In the genomic region with DNA sequence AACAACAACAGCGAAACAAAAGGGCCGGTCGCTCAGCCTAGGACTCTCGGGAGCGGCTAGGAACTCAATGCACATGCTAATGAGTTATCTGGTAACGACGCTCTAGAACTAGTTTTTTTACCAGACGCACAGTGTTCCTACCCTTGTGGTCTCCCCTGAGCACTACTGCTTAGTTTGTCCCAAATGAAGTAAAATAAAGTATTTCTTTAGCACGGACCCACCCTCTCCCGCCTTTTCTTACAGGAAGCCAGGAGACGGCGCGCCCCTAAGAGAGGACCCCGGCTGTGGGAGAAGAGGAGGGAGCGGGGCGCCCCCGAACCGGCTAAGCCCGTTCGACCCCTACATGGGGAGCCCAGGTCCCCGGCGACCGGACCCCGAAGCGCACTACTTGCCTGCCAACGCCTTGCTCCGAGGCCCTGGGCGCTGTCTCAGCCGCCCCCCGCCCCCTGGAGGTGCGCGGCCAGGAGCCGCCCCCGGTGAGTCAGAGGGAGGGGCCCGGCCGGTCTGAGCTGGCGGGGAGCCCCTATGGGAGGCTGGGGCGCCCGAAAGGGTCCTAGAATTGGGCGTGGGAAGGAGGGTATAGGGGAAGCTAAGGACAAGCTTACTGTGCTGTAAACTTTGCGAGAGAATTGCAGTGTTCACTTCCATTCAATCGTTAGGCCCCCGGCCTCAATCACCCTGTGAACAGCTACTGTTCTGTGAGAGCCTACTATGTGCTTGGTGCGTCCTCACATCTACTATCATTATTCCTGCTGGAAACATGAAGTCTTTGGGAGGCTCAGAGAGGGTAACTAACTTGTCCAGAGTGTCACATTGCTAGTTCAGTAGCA, we compare ENCODE assay signal across 9 cellular contexts. TPM values are rescaled to one million over a fixed set of nuclear protein-coding genes. Genes with fewer than 3 reads are reported as not detected.
DNase-seq lines count a peak whose midpoint lies in the region; ATAC-seq, FAIRE-seq and TF ChIP-seq lines count a peak whose summit lies in the region.
"Had no signal": no experiment of that assay in that cellular context is flagged by ENCODE, and none has a peak within 500 bp of the region (broad histone marks: within the 10 kb centered on the region; RNA-seq: fewer than 3 reads in every experiment).

No MANE protein-coding gene starts in this region.

- H3K4me3 ChIP-seq in H1 (ENCODE audit: extremely low read depth in 1 of 4, insufficient read depth in 2 of 4, low read depth in 3 of 4, low read length in 4 of 4) (peak overlapping the region; percentile 72 to 85 (median 74)), mucosa of stomach (ENCODE audit: low read length) (peak overlapping the region; percentile 16)

- H3K79me2 ChIP-seq in H1 (ENCODE audit: control insufficient read depth in 1 of 2, insufficient read depth in 2 of 2, low read length in 2 of 2): no peaks in the 10 kb centered on the region

- peak overlapping the region; percentile 9 for H3K56ac ChIP-seq in H1 (replicated peaks; ENCODE audit: insufficient read length, low read depth, low read length)

- WGBS in H1 (ENCODE audit: extremely low coverage in 1 of 2, insufficient coverage in 1 of 2, insufficient read length in 1 of 2, insufficient replicate concordance in 2 of 2, low coverage in 1 of 2, low lambda C conversion rate in 2 of 2, missing lambda C conversion rate in 1 of 2), 2 experiments: 7% methylated on average over 24 of the region's 44 CpGs; no CpG with 5 or more reads in 1 of the 2 experiments

- no peak for FAIRE-seq in H1 (lab: Jason Lieb, UNC)

- H2BK15ac ChIP-seq in H1 (ENCODE audit: low read length): peak overlapping the region; percentile 61; the same call in 1 of the 2 replicates

- peak overlapping the region; percentile 93 for H3K4me3 Mint-ChIP-seq in WTC11

- H3K9me3 ChIP-seq in H1 (ENCODE audit: insufficient read depth in 2 of 2, low read depth in 1 of 2, low read length in 1 of 2) (no peaks in the 10 kb centered on the region), mucosa of stomach (ENCODE audit: control insufficient read depth, low read length) (no peaks in the 10 kb centered on the region)

- no peak for TF ChIP-seq POLR2A in H1 (IDR thresholded peaks at IDR 0.05; ENCODE audit: control extremely low read depth in 1 of 2, low read depth in 2 of 2, low read length in 2 of 2)

- DNase-seq in EL (peak; percentile 58), WTC11 (ENCODE audit: low spot score) (peak; percentile 58), H1 (ENCODE audit: low read depth in 1 of 2, low spot score in 2 of 2) (peak in 1 of 2 experiments; percentile 71), ureter (ENCODE audit: low spot score) (peak; percentile 76), NCI-H345 (lab: John Stamatoyannopoulos, UW) (no peak), NCI-H1092 treated with DMSO at 0.1 percent for 48 hours (lab: John Stamatoyannopoulos, UW) (no peak), NCI-H2107 (lab: John Stamatoyannopoulos, UW) (no peak)

- TF ChIP-seq RAD21 in H1 (IDR thresholded peaks at IDR 0.05 in 1 of 2, conservative IDR thresholded peaks at IDR 0.05 in 1 of 2; ENCODE audit: low read depth in 2 of 2, low read length in 2 of 2): no peak

- H3K36me3 Mint-ChIP-seq in WTC11: no peaks in the 10 kb centered on the region

- peak overlapping the region; percentile 67 to 86 for H3K4me2 ChIP-seq in H1 (ENCODE audit: insufficient read depth in 1 of 2, low read depth in 2 of 2, low read length in 2 of 2)

- H2BK5ac ChIP-seq in H1 (ENCODE audit: low read depth, low read length): peak overlapping the region; percentile 35; the same call in 1 of the 2 replicates

- peaks cover 5% of the 10 kb centered on the region for H3K79me1 ChIP-seq in H1 (ENCODE audit: low read depth, low read length)

- CTCF ChIA-PET in WTC11 (lab: Charles Lee) (interaction anchor here (0.6 to 2.5 kb wide), 8 partner anchors 22 to 138 kb away, joined by 3 to 17 read pairs (median 4); partner anchors contain the start of gene MAT2A), H1 (lab: Charles Lee; ENCODE audit: partially characterized antibody) (interaction anchor here (0.6 to 1.8 kb wide), 14 partner anchors 10 to 189 kb away, joined by 3 to 11 read pairs (median 4); partner anchors contain the start of genes MAT2A and TMEM150A)

- H3K14ac ChIP-seq in H1 (ENCODE audit: insufficient read length): no peak overlapping the region

- H3K27me3 ChIP-seq in H1 (replicated peaks in 1 of 4; ENCODE audit: control insufficient read depth in 3 of 4, extremely low read depth in 1 of 4, insufficient read depth in 3 of 4, low read length in 3 of 4): peaks cover 0 to 3% (median 1%) of the 10 kb centered on the region in 4 experiments; a peak in 1 of 7 replicates
- no peaks in the 10 kb centered on the region for H3K27me3 ChIP-seq in mucosa of stomach (ENCODE audit: control insufficient read depth, insufficient read depth, low read length)

- TF ChIP-seq CTCF in WTC11 (IDR thresholded peaks at IDR 0.05): no peak
- peak in 1 of 3 experiments; percentile 11; a peak in 1 of 4 replicates for TF ChIP-seq CTCF in H1 (IDR thresholded peaks at IDR 0.05; ENCODE audit: control extremely low read depth in 1 of 3, insufficient read depth in 1 of 3, low read depth in 1 of 3, low read length in 3 of 3)

- H3K4me1 ChIP-seq in H1 (replicated peaks in 1 of 4; ENCODE audit: control insufficient read depth in 3 of 4, insufficient read depth in 4 of 4, low read length in 3 of 4) (peaks cover 5 to 24% (median 18%) of the 10 kb centered on the region in 4 experiments), mucosa of stomach (ENCODE audit: control insufficient read depth, insufficient read depth, low read length) (peaks cover 46% of the 10 kb centered on the region)

- H3K23ac ChIP-seq in H1 (ENCODE audit: insufficient read length): peak overlapping the region; percentile 71

- peak overlapping the region; percentile 1 to 76 (median 46) for H3K9ac ChIP-seq in H1 (replicated peaks in 1 of 4; ENCODE audit: extremely low read depth in 1 of 4, low read depth in 3 of 4, low read length in 3 of 4)
- H3K9ac ChIP-seq in mucosa of stomach (ENCODE audit: low read length): peak overlapping the region; percentile 85
- H3K9ac ChIP-seq: KMS-11 had no signal

- H2AFZ ChIP-seq in H1 (ENCODE audit: low read length): peak overlapping the region; percentile 77; the same call in 1 of the 2 replicates

- no peak overlapping the region for H2AK5ac ChIP-seq in H1 (ENCODE audit: low read depth, low read length)

- POLR2A ChIA-PET in WTC11 (lab: Charles Lee) (interaction anchor here (0.7 to 3.4 kb wide), 5 partner anchors 16 to 132 kb away, joined by 3 to 36 read pairs (median 3); partner anchors contain the start of gene MAT2A), H1 (lab: Charles Lee; ENCODE audit: partially characterized antibody) (interaction anchor here (0.6 to 55.3 kb wide), 15 partner anchors 8 to 202 kb away, joined by 3 to 1889 read pairs (median 4); partner anchors contain the start of genes ELMOD3, GGCX, MAT2A and RETSAT)

- H3K23me2 ChIP-seq in H1 (ENCODE audit: low read depth, low read length): peaks cover 8% of the 10 kb centered on the region; the same call in 1 of the 2 replicates

- H3K36me3 ChIP-seq in H1 (ENCODE audit: control insufficient read depth in 2 of 4, insufficient read depth in 4 of 4, low read length in 3 of 4): no peaks in the 10 kb centered on the region
- no peaks in the 10 kb centered on the region for H3K36me3 ChIP-seq in mucosa of stomach (ENCODE audit: control insufficient read depth, insufficient read depth, low read length)

- ATAC-seq in WTC11: peak; percentile 36

- peak overlapping the region; percentile 96 for H2BK12ac ChIP-seq in H1 (ENCODE audit: low read depth, low read length)

- no peaks in the 10 kb centered on the region for H3K27me3 Mint-ChIP-seq in WTC11 (ENCODE audit: low read depth)

- peak overlapping the region; percentile 92 for H3K27ac Mint-ChIP-seq in WTC11

- no peak overlapping the region for H3K4ac ChIP-seq in H1 (replicated peaks; ENCODE audit: insufficient read length, low read depth, low read length)

- H2BK120ac ChIP-seq in H1 (replicated peaks; ENCODE audit: low read depth, low read length): peak overlapping the region; percentile 69

- H3K4me1 Mint-ChIP-seq in WTC11: peaks cover 43% of the 10 kb centered on the region

- H3K27ac ChIP-seq in H1 (ENCODE audit: low read depth, low read length): no peak overlapping the region

- H3K9me3 Mint-ChIP-seq in WTC11: no peaks in the 10 kb centered on the region

- peak overlapping the region; percentile 53 for H4K5ac ChIP-seq in H1 (ENCODE audit: insufficient read length, low read depth, low read length)

- no peaks in the 10 kb centered on the region for H4K20me1 ChIP-seq in H1 (replicated peaks in 1 of 2; ENCODE audit: control insufficient read depth in 1 of 2, insufficient read depth in 2 of 2, low read length in 2 of 2)

- 0 out of 2 replicates have a peak overlapping the region, but pooled peaks have one; percentile 48 for H2BK20ac ChIP-seq in H1 (ENCODE audit: low read length)

- H4K8ac ChIP-seq in H1 (ENCODE audit: extremely low read depth, insufficient read depth, low read length): peak overlapping the region; percentile 95; the same call in 1 of the 2 replicates

- H3K18ac ChIP-seq in H1 (ENCODE audit: extremely low read depth, low read length): peak overlapping the region; percentile 71

- peak overlapping the region; percentile 83 for H4K91ac ChIP-seq in H1 (replicated peaks; ENCODE audit: insufficient read length, low read length)

- TF ChIP-seq EP300 in H1 (IDR thresholded peaks at IDR 0.05; ENCODE audit: borderline replicate concordance in 1 of 2, low read depth in 2 of 2, low read length in 2 of 2): no peak

RNA-seq across cellular contexts. Expression of gene CAPG, which starts 3.6 kb away (rescaled TPM):
- total RNA-seq in WTC11 (2021) (117 to 139 TPM (median 131 TPM) in 3 replicates), ureter (298 TPM)
- 78.6 and 80.5 TPM in 2 replicates for total RNA-seq in H1 (2021; fragmentation: NEBNext Ultra II Directional; extraction: Animal tissue kit (Norgen Biotek cat#: 25700))
- polyA plus RNA-seq in H1 (2011; rRNA removed): 89.0 and 114 TPM in 2 replicates
- 123 TPM for polyA plus RNA-seq in H1 (2011; cell fraction: cytosol; rRNA removed)
- polyA plus RNA-seq in H1 (2011; cell fraction: nucleus; rRNA removed): 114 TPM
- 83.9 to 123 TPM (median 109 TPM) in 4 replicates for polyA plus RNA-seq in H1 (2012, experiment 1 of 2)
- 62.0 TPM for polyA plus RNA-seq in H1 (2012, experiment 2 of 2)
- polyA plus RNA-seq in H1 (2013, experiment 1 of 2): 119 TPM
- polyA plus RNA-seq in H1 (2013, experiment 2 of 2): 114 TPM
- 37.3 and 60.0 TPM in 2 replicates for polyA minus RNA-seq in H1 (2011; rRNA and poly(A)+ RNA removed)
- 34.6 TPM for polyA minus RNA-seq in H1 (2011; cell fraction: cytosol; rRNA and poly(A)+ RNA removed)
- polyA minus RNA-seq in H1 (2011; cell fraction: nucleus; rRNA and poly(A)+ RNA removed): 30.6 TPM

RNA-seq across cellular contexts. Expression of gene SH2D6, which starts 4.7 kb away (rescaled TPM):
- total RNA-seq in WTC11 (2021) (0.50 to 1.2 TPM (median 0.94 TPM) in 3 replicates), ureter (0.75 TPM)
- total RNA-seq in H1 (2021; fragmentation: NEBNext Ultra II Directional; extraction: Animal tissue kit (Norgen Biotek cat#: 25700)): 1.3 TPM in 1 of 2 replicates, not detected in the other
- 0.17 and 0.42 TPM in 2 replicates for polyA plus RNA-seq in H1 (2011; rRNA removed)
- polyA plus RNA-seq in H1 (2011; cell fraction: cytosol; rRNA removed): 0.28 TPM
- 1.4 TPM for polyA plus RNA-seq in H1 (2011; cell fraction: nucleus; rRNA removed)
- polyA plus RNA-seq in H1 (2012, experiment 1 of 2): 0.50 to 1.1 TPM (median 0.70 TPM) in 4 replicates
- not detected for polyA plus RNA-seq in H1 (2012, experiment 2 of 2)
- 0.16 TPM for polyA plus RNA-seq in H1 (2013, experiment 1 of 2)
- 0.28 TPM for polyA plus RNA-seq in H1 (2013, experiment 2 of 2)
- 0.47 TPM in 1 of 2 replicates, not detected in the other for polyA minus RNA-seq in H1 (2011; rRNA and poly(A)+ RNA removed)
- not detected for polyA minus RNA-seq in H1 (2011; cell fraction: cytosol; rRNA and poly(A)+ RNA removed)
- 0.90 TPM for polyA minus RNA-seq in H1 (2011; cell fraction: nucleus; rRNA and poly(A)+ RNA removed)

RNA-seq across cellular contexts. Expression of gene ELMOD3, which starts 59.2 kb away (rescaled TPM):
- total RNA-seq in WTC11 (2021) (9.7 to 10.8 TPM (median 10.6 TPM) in 3 replicates), ureter (23.3 TPM)
- 6.9 and 10.2 TPM in 2 replicates for total RNA-seq in H1 (2021; fragmentation: NEBNext Ultra II Directional; extraction: Animal tissue kit (Norgen Biotek cat#: 25700))
- 8.5 and 9.3 TPM in 2 replicates for polyA plus RNA-seq in H1 (2011; rRNA removed)
- 12.4 TPM for polyA plus RNA-seq in H1 (2011; cell fraction: cytosol; rRNA removed)
- 29.5 TPM for polyA plus RNA-seq in H1 (2011; cell fraction: nucleus; rRNA removed)
- polyA plus RNA-seq in H1 (2012, experiment 1 of 2): 7.9 to 10.0 TPM (median 8.7 TPM) in 4 replicates
- polyA plus RNA-seq in H1 (2012, experiment 2 of 2): 6.2 TPM
- polyA plus RNA-seq in H1 (2013, experiment 1 of 2): 6.1 TPM
- polyA plus RNA-seq in H1 (2013, experiment 2 of 2): 5.4 TPM
- 17.1 and 19.0 TPM in 2 replicates for polyA minus RNA-seq in H1 (2011; rRNA and poly(A)+ RNA removed)
- 3.7 TPM for polyA minus RNA-seq in H1 (2011; cell fraction: cytosol; rRNA and poly(A)+ RNA removed)
- 12.8 TPM for polyA minus RNA-seq in H1 (2011; cell fraction: nucleus; rRNA and poly(A)+ RNA removed)

RNA-seq across cellular contexts. Expression of gene RETSAT, which starts 59.5 kb away (rescaled TPM):
- total RNA-seq in WTC11 (2021) (18.9 to 24.4 TPM (median 21.6 TPM) in 3 replicates), ureter (39.6 TPM)
- total RNA-seq in H1 (2021; fragmentation: NEBNext Ultra II Directional; extraction: Animal tissue kit (Norgen Biotek cat#: 25700)): 13.6 and 15.8 TPM in 2 replicates
- 16.7 and 20.7 TPM in 2 replicates for polyA plus RNA-seq in H1 (2011; rRNA removed)
- 16.8 TPM for polyA plus RNA-seq in H1 (2011; cell fraction: cytosol; rRNA removed)
- polyA plus RNA-seq in H1 (2011; cell fraction: nucleus; rRNA removed): 39.0 TPM
- 17.4 to 21.6 TPM (median 19.9 TPM) in 4 replicates for polyA plus RNA-seq in H1 (2012, experiment 1 of 2)
- 9.2 TPM for polyA plus RNA-seq in H1 (2012, experiment 2 of 2)
- 22.1 TPM for polyA plus RNA-seq in H1 (2013, experiment 1 of 2)
- polyA plus RNA-seq in H1 (2013, experiment 2 of 2): 21.2 TPM
- polyA minus RNA-seq in H1 (2011; rRNA and poly(A)+ RNA removed): 28.0 and 29.1 TPM in 2 replicates
- polyA minus RNA-seq in H1 (2011; cell fraction: cytosol; rRNA and poly(A)+ RNA removed): 23.9 TPM
- polyA minus RNA-seq in H1 (2011; cell fraction: nucleus; rRNA and poly(A)+ RNA removed): 15.0 TPM

Comparison
In these comparisons a context has a peak if more than half of its experiments do, and no peak if none do; other contexts are left out.
1. DNase-seq: peak in EL (single experiment), WTC11 (single experiment) and ureter (single experiment); none in NCI-H345 (single experiment), NCI-H1092 treated with DMSO at 0.1 percent for 48 hours (single experiment) and NCI-H2107 (single experiment).